ENCODE assay signal across 30 cellular contexts in genomic region chr10:57202356-57202755, GRCh38.
"Had no signal": no experiment of that assay in that cellular context is flagged by ENCODE, and none has a peak within 500 bp of the region (broad histone marks: within the 10 kb centered on the region; RNA-seq: fewer than 3 reads in every experiment).

No MANE protein-coding gene starts in this region.

- H3K4me1 Mint-ChIP-seq: naive thymus-derived CD4-positive, alpha-beta T cell had no signal

- H3K4me3 ChIP-seq: left lung, lower lobe of right lung, mucosa of descending colon, pancreas, prostate gland, skin epidermis, suprapubic skin, thoracic aorta, tibial artery, upper lobe of right lung had no signal

- H3K36me3 ChIP-seq: left lung, lower lobe of right lung, pancreas, prostate gland, suprapubic skin, thoracic aorta, tibial artery, upper lobe of right lung had no signal

- H3K36me3 Mint-ChIP-seq: naive thymus-derived CD4-positive, alpha-beta T cell had no signal

- H3K27me3 ChIP-seq: left lung, pancreas, suprapubic skin, tibial artery, upper lobe of right lung had no signal

- H3K27ac Mint-ChIP-seq: naive thymus-derived CD4-positive, alpha-beta T cell; natural killer cell treated with Interleukin-12 subunit alpha and Interleukin-12 subunit beta and Interleukin-15 and Interleukin-18, amount 100 ng/mL, for 72 hours; stimulated activated naive CD8-positive, alpha-beta T cell treated with anti-CD3 and anti-CD28 coated beads, Interleukin-15, Interleukin-2, amounts not matched to agents 100 ng/mL and 50 ng/mL, for 24 hours had no signal

- H3K4me3 Mint-ChIP-seq: naive thymus-derived CD4-positive, alpha-beta T cell; natural killer cell treated with Interleukin-12 subunit alpha and Interleukin-12 subunit beta and Interleukin-15 and Interleukin-18, amount 100 ng/mL, for 72 hours; stimulated activated naive CD8-positive, alpha-beta T cell treated with anti-CD3 and anti-CD28 coated beads, Interleukin-15, Interleukin-2, amounts not matched to agents 100 ng/mL and 50 ng/mL, for 24 hours had no signal

- DNase-seq: head of caudate nucleus; hippocampal formation; kidney; left colon; left lung; lower lobe of right lung; mammary epithelial cell; mesenchymal stem cell; midbrain; mucosa of descending colon; naive thymus-derived CD4-positive, alpha-beta T cell; nucleus accumbens; pancreas; posterior cingulate gyrus; retina; right cardiac atrium; stimulated activated CD4-positive, alpha-beta T cell treated with anti-CD3 and anti-CD28 coated beads, Interleukin-12 subunit alpha, Interleukin-12 subunit beta, amount 100 ng/mL, for 4 hours; stimulated activated CD4-positive, alpha-beta T cell treated with anti-CD3 and anti-CD28 coated beads, Interleukin-15, amount 100 ng/mL, for 24 hours; stimulated activated CD4-positive, alpha-beta T cell treated with anti-CD3 and anti-CD28 coated beads, Interleukin-2, amount 100 ng/mL, for 24 hours; stimulated activated CD4-positive, alpha-beta T cell treated with anti-CD3 and anti-CD28 coated beads, Interleukin-4, amount 100 ng/mL, for 1 hour; stimulated activated naive CD4-positive, alpha-beta T cell; tibial artery; upper lobe of right lung had no signal

- H3K27ac ChIP-seq: left lung, lower lobe of right lung, pancreas, prostate gland, skin epidermis, suprapubic skin, thoracic aorta, tibial artery, upper lobe of right lung had no signal

- H3K27me3 Mint-ChIP-seq: naive thymus-derived CD4-positive, alpha-beta T cell; natural killer cell treated with Interleukin-12 subunit alpha and Interleukin-12 subunit beta and Interleukin-15 and Interleukin-18, amount 100 ng/mL, for 72 hours; stimulated activated naive CD8-positive, alpha-beta T cell treated with anti-CD3 and anti-CD28 coated beads, Interleukin-15, Interleukin-2, amounts not matched to agents 100 ng/mL and 50 ng/mL, for 24 hours had no signal

- H3K9me3 ChIP-seq: left lung, lower lobe of right lung, mucosa of descending colon, pancreas, prostate gland, thoracic aorta, tibial artery, upper lobe of right lung had no signal

- ATAC-seq: left colon; left lung; lower lobe of right lung; mucosa of descending colon; naive thymus-derived CD4-positive, alpha-beta T cell; natural killer cell treated with Interleukin-12 subunit alpha and Interleukin-12 subunit beta and Interleukin-15 and Interleukin-18, amount 100 ng/mL, for 72 hours; pancreas; right cardiac atrium; sciatic nerve; upper lobe of right lung had no signal

- H3K4me1 ChIP-seq: left lung, lower lobe of right lung, pancreas, prostate gland, suprapubic skin, tibial artery, upper lobe of right lung had no signal
